ENCODE assay signal across 2 cellular contexts in genomic region chr22:44302363-44302762, GRCh38. TPM values are rescaled to one million over a fixed set of nuclear protein-coding genes. Genes with fewer than 3 reads are reported as not detected.
"Had no signal": no experiment of that assay in that cellular context is flagged by ENCODE, and none has a peak within 500 bp of the region (broad histone marks: within the 10 kb centered on the region; RNA-seq: fewer than 3 reads in every experiment).

No MANE protein-coding gene starts in this region.

RNA-seq across cellular contexts. Expression of gene SHISAL1, which starts 10.4 kb away (rescaled TPM):
- total RNA-seq: OCI-LY7, SJCRH30 had no signal
